ENCODE assay signal across 1 cellular context in the genomic region with DNA sequence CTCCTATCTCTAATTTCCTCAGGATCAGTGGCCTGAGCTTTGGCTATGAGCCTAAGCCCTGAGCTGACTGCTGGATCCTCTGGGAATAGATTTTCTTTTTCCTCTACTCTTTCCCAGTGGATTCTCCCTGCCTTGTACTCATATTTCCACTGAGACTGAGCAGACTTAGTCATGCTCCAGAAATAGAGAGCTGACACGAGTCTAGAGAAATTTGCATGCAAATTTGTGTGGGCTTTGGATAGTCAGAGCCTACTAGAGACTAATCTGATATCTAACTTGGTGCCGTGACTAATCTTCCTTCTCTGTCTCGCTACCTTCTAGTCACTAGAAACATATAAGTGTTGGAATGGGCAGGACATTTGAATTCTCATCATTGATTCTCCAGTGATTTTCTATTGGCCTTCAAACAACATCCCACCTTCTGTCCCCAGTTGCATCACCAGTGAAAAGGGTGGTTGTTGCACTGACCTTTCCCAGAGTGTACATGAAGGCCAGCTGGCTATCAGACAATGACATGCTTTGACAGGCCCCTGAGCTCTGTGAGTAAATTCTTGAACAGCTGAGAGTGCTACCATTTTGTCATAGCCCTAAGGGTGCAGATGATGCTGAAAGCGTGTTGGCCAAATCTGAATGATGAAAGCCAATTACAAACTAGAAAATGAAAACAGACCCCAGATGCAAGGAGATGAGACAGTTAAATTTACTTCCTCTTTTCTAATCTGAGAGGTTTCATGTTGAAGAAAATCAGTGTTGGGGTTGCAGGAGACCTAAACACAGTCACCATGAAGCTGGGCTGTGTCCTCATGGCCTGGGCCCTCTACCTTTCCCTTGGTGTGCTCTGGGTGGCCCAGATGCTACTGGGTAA.
TF ChIP-seq lines count a peak whose summit lies in the region.

Gene FCRLA, plus strand, starts transcription at position 747 of the 865 bp plus-strand sequence. Its CDS starts 36 bp downstream, at position 783.

TF ChIP-seq in K562, 482 proteins besides CTCF, POLR2A, EP300 and RAD21 (continued from another document):
- TF ChIP-seq, protein P1, sequence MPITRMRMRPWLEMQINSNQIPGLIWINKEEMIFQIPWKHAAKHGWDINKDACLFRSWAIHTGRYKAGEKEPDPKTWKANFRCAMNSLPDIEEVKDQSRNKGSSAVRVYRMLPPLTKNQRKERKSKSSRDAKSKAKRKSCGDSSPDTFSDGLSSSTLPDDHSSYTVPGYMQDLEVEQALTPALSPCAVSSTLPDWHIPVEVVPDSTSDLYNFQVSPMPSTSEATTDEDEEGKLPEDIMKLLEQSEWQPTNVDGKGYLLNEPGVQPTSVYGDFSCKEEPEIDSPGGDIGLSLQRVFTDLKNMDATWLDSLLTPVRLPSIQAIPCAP (CRISPR knock-in tag; IDR thresholded peaks at IDR 0.05; ENCODE audit: borderline replicate concordance), result no peak
- TF ChIP-seq ZNF408 (CRISPR knock-in tag; IDR thresholded peaks at IDR 0.05; ENCODE audit: low read depth), result no peak
- TF ChIP-seq, protein P2, sequence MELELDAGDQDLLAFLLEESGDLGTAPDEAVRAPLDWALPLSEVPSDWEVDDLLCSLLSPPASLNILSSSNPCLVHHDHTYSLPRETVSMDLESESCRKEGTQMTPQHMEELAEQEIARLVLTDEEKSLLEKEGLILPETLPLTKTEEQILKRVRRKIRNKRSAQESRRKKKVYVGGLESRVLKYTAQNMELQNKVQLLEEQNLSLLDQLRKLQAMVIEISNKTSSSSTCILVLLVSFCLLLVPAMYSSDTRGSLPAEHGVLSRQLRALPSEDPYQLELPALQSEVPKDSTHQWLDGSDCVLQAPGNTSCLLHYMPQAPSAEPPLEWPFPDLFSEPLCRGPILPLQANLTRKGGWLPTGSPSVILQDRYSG (tag; conservative IDR thresholded peaks at IDR 0.05; ENCODE audit: low read depth), result no peak
